Comparison of ENCODE assay signal across 13 cellular contexts in the genomic region with DNA sequence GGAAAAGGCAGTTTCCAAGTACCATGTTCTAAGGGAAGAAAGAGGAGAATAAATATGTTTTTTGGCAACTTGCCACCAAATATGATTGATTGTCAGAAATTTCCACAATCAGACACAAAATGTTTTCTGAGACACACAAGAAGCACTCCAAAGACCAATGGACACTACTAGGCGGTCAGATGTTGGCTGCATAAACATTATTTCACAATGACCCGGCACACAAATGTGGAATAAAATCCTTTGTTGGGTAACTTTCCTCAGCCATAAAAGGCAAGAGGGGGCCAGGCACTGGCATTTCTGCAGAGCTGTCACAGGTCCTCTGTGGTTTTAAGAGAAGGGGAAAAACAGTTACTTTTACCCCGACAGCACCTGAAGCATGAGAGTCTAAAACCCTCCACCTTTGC. TPM values are rescaled to one million over a fixed set of nuclear protein-coding genes. Genes with fewer than 3 reads are reported as not detected.
A peak's percentile ranks its signal among the peaks of the same experiment; 100 is the strongest.
DNase-seq lines count a peak whose midpoint lies in the region; ATAC-seq, FAIRE-seq and TF ChIP-seq lines count a peak whose summit lies in the region.
"Had no signal": no experiment of that assay in that cellular context is flagged by ENCODE, and none has a peak within 500 bp of the region (broad histone marks: within the 10 kb centered on the region; RNA-seq: fewer than 3 reads in every experiment).

No MANE protein-coding gene starts in this region.

- peaks cover 11 to 17% of the 10 kb centered on the region in 2 donors for H3K4me1 Mint-ChIP-seq in natural killer cell
- peaks cover 9 to 11% of the 10 kb centered on the region in 2 donors for H3K4me1 Mint-ChIP-seq in natural killer cell treated with Interleukin-12 subunit alpha and Interleukin-12 subunit beta and Interleukin-15 and Interleukin-18, amount 100 ng/mL, for 72 hours (ENCODE audit: low read depth in 2 of 2)
- peaks cover 21% of the 10 kb centered on the region for H3K4me1 Mint-ChIP-seq in activated CD4-positive, alpha-beta T cell treated with anti-CD3 and anti-CD28 coated beads for 36 hours

- peaks cover 6% of the 10 kb centered on the region; the same call in 1 of the 3 replicates for H3K79me2 ChIP-seq in K562 (ENCODE audit: control insufficient read depth, insufficient read depth, low read length)

- H3K27ac ChIP-seq in K562 (ENCODE audit: extremely low read depth, low read depth, low read length): no peak overlapping the region
- no peak overlapping the region for H3K27ac ChIP-seq in mesenchymal stem cell (ENCODE audit: low read length, poor library complexity, severe bottlenecking)
- no peak overlapping the region for H3K27ac ChIP-seq in WERI-Rb-1

- POLR2A ChIA-PET in K562 (lab: Yijun Ruan, JAX): interaction anchor here (0.6 to 1.4 kb wide), 2 partner anchors 8 to 57 kb away, joined by 3 read pairs; no protein-coding TSS in a partner anchor
- POLR2A ChIA-PET in activated CD4-positive, alpha-beta T cell treated with anti-CD3 and anti-CD28 coated beads for 36 hours (lab: Charles Lee): no interaction called here

- peaks cover 7% of the 10 kb centered on the region for H3K9me1 ChIP-seq in K562 (ENCODE audit: control insufficient read depth, insufficient read depth, low read length)

- no peak overlapping the region for H2BK5ac ChIP-seq in mesenchymal stem cell (ENCODE audit: low read depth, low read length, poor library complexity, severe bottlenecking)

- no peak overlapping the region for H3K14ac ChIP-seq in mesenchymal stem cell (ENCODE audit: low read length in 2 of 2)

- CTCF ChIA-PET in K562 (lab: Yijun Ruan, JAX; ENCODE audit: low intra/inter-chr PET ratio): no interaction called here
- CTCF ChIA-PET in activated CD4-positive, alpha-beta T cell treated with anti-CD3 and anti-CD28 coated beads for 36 hours (lab: Charles Lee): no interaction called here

- TF ChIP-seq CTCF in natural killer cell (IDR thresholded peaks at IDR 0.05) (no peak), K562 (IDR thresholded peaks at IDR 0.05 in 2 of 3, conservative IDR thresholded peaks at IDR 0.05 in 1 of 3; ENCODE audit: insufficient read depth in 2 of 3, low read depth in 1 of 3, low read length in 3 of 3) (no peak), WERI-Rb-1 (IDR thresholded peaks at IDR 0.05; ENCODE audit: low read depth, low read length) (no peak)

- intact Hi-C loops in natural killer cell (cut with micrococcal nuclease) (no loop called here), K562 (cut with micrococcal nuclease) (loop anchor here (5.0 kb wide), 1 partner anchor 102 kb away; a partner anchor contains a TSS)
- intact Hi-C loops in activated CD4-positive, alpha-beta T cell treated with anti-CD3 and anti-CD28 coated beads for 36 hours (cut with DNase I, micrococcal nuclease): no loop called here

- no peak for FAIRE-seq in K562 (lab: Jason Lieb, UNC)

- H3K4me2 ChIP-seq in K562 (ENCODE audit: insufficient read depth, low read length): no peak overlapping the region
- H3K4me2 ChIP-seq in mesenchymal stem cell (ENCODE audit: low read length, poor library complexity, severe bottlenecking): no peak overlapping the region

- in situ Hi-C loops in K562 (cut with MboI): no loop called here

- H3K27ac Mint-ChIP-seq in natural killer cell: peak overlapping the region; percentile 37 to 69
- H3K27ac Mint-ChIP-seq in natural killer cell treated with Interleukin-12 subunit alpha and Interleukin-12 subunit beta and Interleukin-15 and Interleukin-18, amount 100 ng/mL, for 72 hours: peak overlapping the region in 1 of 2 donors; percentile 71
- no peak overlapping the region for H3K27ac Mint-ChIP-seq in activated CD4-positive, alpha-beta T cell treated with anti-CD3 and anti-CD28 coated beads for 36 hours

- H4K8ac ChIP-seq in mesenchymal stem cell (ENCODE audit: low read length): no peak overlapping the region

- ATAC-seq in natural killer cell: no peak
- ATAC-seq in natural killer cell treated with Interleukin-12 subunit alpha and Interleukin-12 subunit beta and Interleukin-15 and Interleukin-18, amount 100 ng/mL, for 72 hours: no peak
- no peak for ATAC-seq in K562
- no peak for ATAC-seq in activated CD4-positive, alpha-beta T cell treated with anti-CD3 and anti-CD28 coated beads for 36 hours
- ATAC-seq in HG02981 (IDR thresholded peaks at IDR 0.05; ENCODE audit: unreplicated experiment): no peak
- ATAC-seq: mucosa of descending colon had no signal

- no peak overlapping the region for H3K9ac ChIP-seq in K562 (ENCODE audit: insufficient read depth in 1 of 2, low read depth in 2 of 2, low read length in 2 of 2)
- no peak overlapping the region for H3K9ac ChIP-seq in mesenchymal stem cell (ENCODE audit: low read length)

- H3K4me3 ChIP-seq in K562 (no peak overlapping the region), mesenchymal stem cell (ENCODE audit: insufficient read depth in 1 of 2, low read depth in 1 of 2, low read length in 2 of 2) (peak overlapping the region in 1 of 2 experiments; percentile 10), WERI-Rb-1 (ENCODE audit: low read depth, low read length) (no peak overlapping the region)
- H3K4me3 ChIP-seq: mucosa of descending colon had no signal

- DNase-seq in natural killer cell (no peak), K562 (ENCODE audit: extremely low read depth in 1 of 4, low spot score in 3 of 4) (no peak), mesenchymal stem cell (peak; percentile 61), NCI-H1436 treated with DMSO at 0.1 percent for 48 hours (lab: John Stamatoyannopoulos, UW) (no peak), WERI-Rb-1 (no peak)
- DNase-seq in natural killer cell treated with Interleukin-12 subunit alpha and Interleukin-12 subunit beta and Interleukin-15 and Interleukin-18, amount 100 ng/mL, for 72 hours (ENCODE audit: low spot score): no peak
- no peak for DNase-seq in activated CD4-positive, alpha-beta T cell treated with anti-CD3 and anti-CD28 coated beads for 36 hours
- DNase-seq: activated effector memory CD4-positive, alpha-beta T cell treated with Interleukin-2 at 50 U/mL for 16 hours; DND-41; mucosa of descending colon; NCI-H524 treated with DMSO at 0.1 percent for 48 hours; trophoblast cell had no signal

- BruUV-seq in K562 (replicated peaks; lab: Mats Ljungman, UMichigan): no TSS peak

- no peaks in the 10 kb centered on the region for H3K27me3 ChIP-seq in K562 (ENCODE audit: control insufficient read depth in 2 of 2, insufficient read depth in 2 of 2, low read length in 2 of 2)
- H3K27me3 ChIP-seq in mesenchymal stem cell (ENCODE audit: control insufficient read depth in 1 of 2, insufficient read depth in 1 of 2, low read length in 2 of 2): no peaks in the 10 kb centered on the region
- H3K27me3 ChIP-seq in WERI-Rb-1 (ENCODE audit: insufficient read depth, low read depth, severe bottlenecking): no peaks in the 10 kb centered on the region

- no peaks in the 10 kb centered on the region for H4K20me1 ChIP-seq in K562 (replicated peaks; ENCODE audit: control insufficient read depth, insufficient read depth, low read length)

- TF ChIP-seq POLR2A in K562 (conservative IDR thresholded peaks at IDR 0.05): no peak

- H3K27me3 Mint-ChIP-seq in natural killer cell (ENCODE audit: low read depth in 2 of 2): no peaks in the 10 kb centered on the region
- no peaks in the 10 kb centered on the region for H3K27me3 Mint-ChIP-seq in natural killer cell treated with Interleukin-12 subunit alpha and Interleukin-12 subunit beta and Interleukin-15 and Interleukin-18, amount 100 ng/mL, for 72 hours
- no peaks in the 10 kb centered on the region for H3K27me3 Mint-ChIP-seq in activated CD4-positive, alpha-beta T cell treated with anti-CD3 and anti-CD28 coated beads for 36 hours

- no peaks in the 10 kb centered on the region for H3K36me3 Mint-ChIP-seq in natural killer cell
- H3K36me3 Mint-ChIP-seq in natural killer cell treated with Interleukin-12 subunit alpha and Interleukin-12 subunit beta and Interleukin-15 and Interleukin-18, amount 100 ng/mL, for 72 hours: no peaks in the 10 kb centered on the region
- peaks cover 14% of the 10 kb centered on the region for H3K36me3 Mint-ChIP-seq in activated CD4-positive, alpha-beta T cell treated with anti-CD3 and anti-CD28 coated beads for 36 hours (ENCODE audit: low read depth)

- H2AFZ ChIP-seq in K562 (ENCODE audit: low read depth, low read length) (no peak overlapping the region), mesenchymal stem cell (ENCODE audit: low read depth, low read length) (no peak overlapping the region)

- no peak for TF ChIP-seq RAD21 in K562 (CRISPR knock-in tag; conservative IDR thresholded peaks at IDR 0.05 in 1 of 2, IDR thresholded peaks at IDR 0.05 in 1 of 2)

- no peak overlapping the region for H2BK12ac ChIP-seq in mesenchymal stem cell (ENCODE audit: low read length in 2 of 2)

- H2BK120ac ChIP-seq in mesenchymal stem cell (ENCODE audit: low read depth, low read length): no peak overlapping the region

- H3K4me1 ChIP-seq in K562 (replicated peaks in 1 of 2; ENCODE audit: control insufficient read depth in 2 of 2, insufficient read depth in 2 of 2, low read length in 2 of 2): peaks cover 8 to 32% of the 10 kb centered on the region in 2 experiments
- H3K4me1 ChIP-seq in mesenchymal stem cell (ENCODE audit: control insufficient read depth, insufficient read depth, low read depth, low read length): peaks cover 17% of the 10 kb centered on the region

- peak overlapping the region; percentile 24 for H2AK5ac ChIP-seq in mesenchymal stem cell (ENCODE audit: low read length, severe bottlenecking)

- H2BK15ac ChIP-seq in mesenchymal stem cell (ENCODE audit: low read depth, poor library complexity, severe bottlenecking): no peak overlapping the region

- H3K18ac ChIP-seq in mesenchymal stem cell (ENCODE audit: low read depth in 1 of 2, low read length in 2 of 2): no peak overlapping the region

- H4K91ac ChIP-seq in mesenchymal stem cell (ENCODE audit: low read length): no peak overlapping the region

- H3K36me3 ChIP-seq in K562 (ENCODE audit: control insufficient read depth, insufficient read depth, low read length): peaks cover 71% of the 10 kb centered on the region
- H3K36me3 ChIP-seq in mesenchymal stem cell (ENCODE audit: control insufficient read depth in 1 of 2, insufficient read depth in 2 of 2, low read depth in 1 of 2, low read length in 2 of 2): peaks cover 34 to 55% of the 10 kb centered on the region in 2 experiments
- peaks cover 39% of the 10 kb centered on the region for H3K36me3 ChIP-seq in WERI-Rb-1

- no peaks in the 10 kb centered on the region for H3K9me3 ChIP-seq in K562 (replicated peaks; ENCODE audit: control insufficient read depth, insufficient read depth, low read depth, low read length)
- H3K9me3 ChIP-seq in mesenchymal stem cell (ENCODE audit: control insufficient read depth, low read length): no peaks in the 10 kb centered on the region
- H3K9me3 ChIP-seq in WERI-Rb-1 (ENCODE audit: severe bottlenecking): no peaks in the 10 kb centered on the region
- H3K9me3 ChIP-seq: mucosa of descending colon had no signal

- TF ChIP-seq EP300 in K562 (IDR thresholded peaks at IDR 0.05; ENCODE audit: low read length): no peak

- no peaks in the 10 kb centered on the region for H3K9me3 Mint-ChIP-seq in natural killer cell
- no peaks in the 10 kb centered on the region for H3K9me3 Mint-ChIP-seq in natural killer cell treated with Interleukin-12 subunit alpha and Interleukin-12 subunit beta and Interleukin-15 and Interleukin-18, amount 100 ng/mL, for 72 hours
- H3K9me3 Mint-ChIP-seq in activated CD4-positive, alpha-beta T cell treated with anti-CD3 and anti-CD28 coated beads for 36 hours (ENCODE audit: low read depth): no peaks in the 10 kb centered on the region

- no peak overlapping the region for H3K4ac ChIP-seq in mesenchymal stem cell (ENCODE audit: low read depth in 1 of 2, low read length in 2 of 2)

- WGBS in K562 (ENCODE audit: insufficient coverage, low coverage, missing lambda C conversion rate): 41% methylated on average over 3 of the region's 3 CpGs
- 100% methylated on average over 2 of the region's 3 CpGs for WGBS in mesenchymal stem cell

- H3K79me1 ChIP-seq in mesenchymal stem cell (replicated peaks; ENCODE audit: low read length, poor library complexity, severe bottlenecking): peaks cover 20% of the 10 kb centered on the region

- no peak overlapping the region for H3K23ac ChIP-seq in mesenchymal stem cell (ENCODE audit: low read length in 2 of 2)

- H3K4me3 Mint-ChIP-seq in natural killer cell: no peak overlapping the region
- H3K4me3 Mint-ChIP-seq in natural killer cell treated with Interleukin-12 subunit alpha and Interleukin-12 subunit beta and Interleukin-15 and Interleukin-18, amount 100 ng/mL, for 72 hours: no peak overlapping the region
- H3K4me3 Mint-ChIP-seq in activated CD4-positive, alpha-beta T cell treated with anti-CD3 and anti-CD28 coated beads for 36 hours: no peak overlapping the region

RNA-seq across cellular contexts. Expression of a gene that starts 12.9 kb away (rescaled TPM):
- total RNA-seq in natural killer cell: 10 to 100 TPM in 1 of 3 donors, 1 to 10 TPM in 2; 7.6 to 10.8 (median 8.3) TPM
- total RNA-seq in natural killer cell treated with Interleukin-12 subunit alpha and Interleukin-12 subunit beta and Interleukin-15 and Interleukin-18, amount 100 ng/mL, for 72 hours: 1 to 10 TPM; 3.2 to 3.8 TPM
- total RNA-seq in K562 (2011; cell fraction: chromatin; rRNA removed; ENCODE audit: low replicate concordance): 6.0 and 32.3 TPM in 2 replicates
- 25.7 and 37.9 TPM in 2 replicates for total RNA-seq in K562 (2011; cell fraction: nucleolus; rRNA removed)
- total RNA-seq in K562 (2011; cell fraction: nucleoplasm; rRNA removed): 15.3 and 20.1 TPM in 2 replicates
- total RNA-seq in K562 (2014; rRNA removed): 19.9 and 27.8 TPM in 2 replicates
- total RNA-seq in K562 (2014; rRNA removed; fragmentation: Illumina TruSeq; extraction: Trizol): 3.3 and 3.7 TPM in 2 replicates
- 8.0 and 8.3 TPM in 2 replicates for total RNA-seq in K562 (2015; rRNA removed; fragmentation: Illumina TruSeq; extraction: Trizol)
- 17.8 and 20.9 TPM in 2 replicates for total RNA-seq in K562 (2021)
- 10.9 and 15.9 TPM in 2 replicates for polyA plus RNA-seq in K562 (2011; rRNA removed)
- 14.2 and 28.7 TPM in 2 replicates for polyA plus RNA-seq in K562 (2011; cell fraction: cytosol; rRNA removed)
- polyA plus RNA-seq in K562 (2011; cell fraction: nucleus; rRNA removed): 22.8 and 30.9 TPM in 2 replicates
- 16.0 and 21.8 TPM in 2 replicates for polyA plus RNA-seq in K562 (2012)
- 8.1 and 13.6 TPM in 2 replicates for polyA plus RNA-seq in K562 (2014; fragmentation: Illumina TruSeq; extraction: Trizol)
- under 1 TPM; 0.17 to 0.32 TPM for polyA plus RNA-seq in K562 (2014; fragmentation: Nextera tagmentation; extraction: Ambion mirVana)
- 10.3 and 15.5 TPM in 2 replicates for polyA plus RNA-seq in K562 (2014; rRNA removed)
- polyA minus RNA-seq in K562 (2011; rRNA and poly(A)+ RNA removed): 11.8 and 19.8 TPM in 2 replicates
- polyA minus RNA-seq in K562 (2011; cell fraction: cytosol; rRNA and poly(A)+ RNA removed): 18.6 and 24.7 TPM in 2 replicates
- polyA minus RNA-seq in K562 (2011; cell fraction: nucleus; rRNA and poly(A)+ RNA removed): 21.7 and 22.7 TPM in 2 replicates
- polyA plus RNA-seq in mesenchymal stem cell (2013, experiment 1 of 2): 3.3 TPM
- polyA plus RNA-seq in mesenchymal stem cell (2013, experiment 2 of 2): 2.7 TPM
- total RNA-seq in activated CD4-positive, alpha-beta T cell treated with anti-CD3 and anti-CD28 coated beads for 36 hours: 1 to 10 TPM; 2.4 to 3.7 TPM

RNA-seq across cellular contexts. Expression of a gene that starts 37.4 kb away (rescaled TPM):
- total RNA-seq in natural killer cell (10 to 100 TPM; 14.6 to 18.9 (median 15.8) TPM), K562 (2014; rRNA removed) (6.3 and 7.0 TPM in 2 replicates), K562 (2014; rRNA removed; fragmentation: Illumina TruSeq; extraction: Trizol) (2.7 and 4.3 TPM in 2 replicates), K562 (2015; rRNA removed; fragmentation: Illumina TruSeq; extraction: Trizol) (5.2 and 6.0 TPM in 2 replicates), K562 (2021) (11.2 and 15.1 TPM in 2 replicates)
- 10 to 100 TPM; 13.0 to 14.0 TPM for total RNA-seq in natural killer cell treated with Interleukin-12 subunit alpha and Interleukin-12 subunit beta and Interleukin-15 and Interleukin-18, amount 100 ng/mL, for 72 hours
- 15.4 and 51.0 TPM in 2 replicates for total RNA-seq in K562 (2011; cell fraction: chromatin; rRNA removed; ENCODE audit: low replicate concordance)
- 25.4 and 38.4 TPM in 2 replicates for total RNA-seq in K562 (2011; cell fraction: nucleolus; rRNA removed)
- 20.2 and 22.1 TPM in 2 replicates for total RNA-seq in K562 (2011; cell fraction: nucleoplasm; rRNA removed)
- polyA plus RNA-seq in K562 (2011; rRNA removed) (21.0 and 33.1 TPM in 2 replicates), K562 (2014; fragmentation: Illumina TruSeq; extraction: Trizol) (4.4 and 10.8 TPM in 2 replicates), K562 (2014; fragmentation: Nextera tagmentation; extraction: Ambion mirVana) (1 to 10 TPM in 1 of 2 experiments, under 1 TPM in 1; 0.73 to 1.1 TPM), K562 (2014; rRNA removed) (14.8 and 17.1 TPM in 2 replicates)
- 31.5 and 39.3 TPM in 2 replicates for polyA plus RNA-seq in K562 (2011; cell fraction: cytosol; rRNA removed)
- polyA plus RNA-seq in K562 (2011; cell fraction: nucleus; rRNA removed): 84.8 and 93.8 TPM in 2 replicates
- polyA plus RNA-seq in K562 (2012): 14.3 and 15.2 TPM in 2 replicates
- polyA minus RNA-seq in K562 (2011; rRNA and poly(A)+ RNA removed): 7.3 and 9.1 TPM in 2 replicates
- 9.3 and 17.2 TPM in 2 replicates for polyA minus RNA-seq in K562 (2011; cell fraction: cytosol; rRNA and poly(A)+ RNA removed)
- polyA minus RNA-seq in K562 (2011; cell fraction: nucleus; rRNA and poly(A)+ RNA removed): 17.2 and 21.5 TPM in 2 replicates
- polyA plus RNA-seq in mesenchymal stem cell (2013, experiment 1 of 2): 4.5 TPM
- 4.5 TPM for polyA plus RNA-seq in mesenchymal stem cell (2013, experiment 2 of 2)
- total RNA-seq in activated CD4-positive, alpha-beta T cell treated with anti-CD3 and anti-CD28 coated beads for 36 hours: 1 to 10 TPM; 4.9 to 6.5 TPM
